8 cellular contexts compared by ENCODE assay signal in the genomic region with DNA sequence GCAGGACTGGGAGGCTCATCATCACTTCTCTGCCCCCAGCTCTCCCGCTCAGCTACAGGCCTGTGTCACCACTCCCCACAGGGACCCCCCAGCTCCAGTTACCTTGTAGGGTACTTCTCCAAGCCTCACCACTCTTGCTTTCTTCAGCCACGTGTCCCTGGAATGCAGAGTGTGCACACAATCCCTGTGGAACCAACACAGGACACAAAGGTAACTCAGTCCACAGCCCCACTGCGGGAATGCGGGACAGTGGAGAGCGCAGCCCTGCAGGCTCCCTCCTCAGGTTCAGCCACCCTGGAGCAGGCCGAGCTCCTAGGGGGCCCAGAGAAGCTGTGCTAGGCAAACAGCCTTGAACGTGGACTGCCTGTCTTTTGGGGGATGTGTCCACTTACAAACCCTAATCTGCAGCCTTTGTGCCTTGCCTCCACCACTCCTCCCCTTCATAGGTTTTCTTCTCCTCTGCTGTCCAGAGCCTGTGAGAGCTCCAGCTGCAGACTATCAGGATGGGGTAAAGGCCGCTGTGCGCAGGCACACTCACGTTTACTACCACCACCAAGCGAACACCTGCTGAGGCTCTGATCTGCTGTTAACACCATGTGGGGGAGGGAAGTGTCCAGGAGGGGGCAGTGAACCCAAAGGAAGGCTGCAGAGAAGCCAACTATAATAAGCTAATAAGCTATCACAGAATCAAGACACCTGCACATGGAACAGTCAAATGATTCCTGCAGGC. TPM values are rescaled to one million over a fixed set of nuclear protein-coding genes. Genes with fewer than 3 reads are reported as not detected.
DNase-seq lines count a peak whose midpoint lies in the region; ATAC-seq and TF ChIP-seq lines count a peak whose summit lies in the region.

No MANE protein-coding gene starts in this region.

- no peaks in the 10 kb centered on the region for H3K23me2 ChIP-seq in H9 (ENCODE audit: insufficient read length, low read depth, low read length, poor library complexity, severe bottlenecking)

- H3K27ac ChIP-seq in CD8-positive, alpha-beta T cell (ENCODE audit: low read depth, low read length), result no peak overlapping the region
- no peak overlapping the region for H3K27ac ChIP-seq in H9 (ENCODE audit: insufficient read length, low read depth, low read length)
- no peak overlapping the region for H3K27ac ChIP-seq in uterus

- no peak overlapping the region for H3K18ac ChIP-seq in H9 (ENCODE audit: insufficient read length, low read depth, low read length)

- H2BK15ac ChIP-seq in H9 (ENCODE audit: low read depth, low read length), result no peak overlapping the region

- H3K14ac ChIP-seq in H9 (ENCODE audit: insufficient read depth, low read length), result no peak overlapping the region

- no peak overlapping the region for H3K4ac ChIP-seq in H9 (ENCODE audit: low read depth, low read length)

- no peak overlapping the region for H4K8ac ChIP-seq in H9 (replicated peaks; ENCODE audit: insufficient read length, low read depth, low read length)

- H2BK20ac ChIP-seq in H9 (ENCODE audit: low read depth, low read length, poor library complexity, severe bottlenecking), result no peak overlapping the region

- WGBS in H9 (ENCODE audit: extremely low coverage, insufficient read length, low lambda C conversion rate), result no CpG with 5 or more reads among the region's 11 CpGs

- H3K4me3 ChIP-seq in CD8-positive, alpha-beta T cell (ENCODE audit: low read depth, low read length), result no peak overlapping the region
- H3K4me3 ChIP-seq in uterus, result no peak overlapping the region

- H2BK120ac ChIP-seq in H9 (ENCODE audit: low read depth, low read length, poor library complexity, severe bottlenecking), result no peak overlapping the region

- no peak overlapping the region for H2BK5ac ChIP-seq in H9 (ENCODE audit: insufficient read length, low read length)

- H3K56ac ChIP-seq in H9 (ENCODE audit: insufficient read length, low read depth, low read length), result no peak overlapping the region

- no peak overlapping the region for H4K5ac ChIP-seq in H9 (ENCODE audit: insufficient read length, low read depth, low read length)

- H2AFZ ChIP-seq in H9 (ENCODE audit: low read length), result no peak overlapping the region

- no peak overlapping the region for H4K91ac ChIP-seq in H9 (ENCODE audit: insufficient read length, low read depth, low read length)

- H3K27ac Mint-ChIP-seq in CD8-positive, alpha-beta T cell, result no peak overlapping the region
- peak overlapping the region in 2 of 3 experiments; percentile 4 to 39; a peak in 3 of 7 replicates for H3K27ac Mint-ChIP-seq in H9
- H3K27ac Mint-ChIP-seq in activated CD8-positive, alpha-beta T cell treated with anti-CD3 and anti-CD28 coated beads for 36 hours, result no peak overlapping the region
- peak overlapping the region; percentile 1 for H3K27ac Mint-ChIP-seq in memory B cell

- peak; percentile 62 for ATAC-seq in CD8-positive, alpha-beta T cell
- peak; percentile 45 for ATAC-seq in activated CD8-positive, alpha-beta T cell treated with anti-CD3 and anti-CD28 coated beads for 36 hours
- ATAC-seq in memory B cell (ENCODE audit: low read depth), result peak; percentile 27
- no peak for ATAC-seq in HG03520 (IDR thresholded peaks at IDR 0.05; ENCODE audit: unreplicated experiment)
- ATAC-seq in GM19463 (IDR thresholded peaks at IDR 0.05; ENCODE audit: unreplicated experiment), result no peak

- H3K36me3 ChIP-seq in CD8-positive, alpha-beta T cell (ENCODE audit: insufficient read depth, low read length), result peaks cover 34% of the 10 kb centered on the region
- no peaks in the 10 kb centered on the region for H3K36me3 ChIP-seq in uterus

- H3K4me2 ChIP-seq in H9 (ENCODE audit: insufficient read depth, insufficient read length, low read length), result no peak overlapping the region

- POLR2A ChIA-PET in CD8-positive, alpha-beta T cell (lab: Charles Lee), result no interaction called here
- POLR2A ChIA-PET in activated CD8-positive, alpha-beta T cell treated with anti-CD3 and anti-CD28 coated beads for 36 hours (lab: Charles Lee), result interaction anchor here (1.5 kb wide), 1 partner anchor 16 kb away, joined by 3 read pairs; no protein-coding TSS in a partner anchor

- no peaks in the 10 kb centered on the region for H3K9me3 ChIP-seq in CD8-positive, alpha-beta T cell (ENCODE audit: low read length)
- H3K9me3 ChIP-seq in H9 (ENCODE audit: control insufficient read depth, low read depth, low read length), result no peaks in the 10 kb centered on the region
- no peaks in the 10 kb centered on the region for H3K9me3 ChIP-seq in uterus

- no peaks in the 10 kb centered on the region for H3K79me2 ChIP-seq in H9 (ENCODE audit: insufficient read depth, low read length)

- no peaks in the 10 kb centered on the region for H3K27me3 ChIP-seq in CD8-positive, alpha-beta T cell (ENCODE audit: insufficient read depth, low read length)
- no peaks in the 10 kb centered on the region for H3K27me3 ChIP-seq in H9 (ENCODE audit: insufficient read depth, low read length)
- H3K27me3 ChIP-seq in uterus, result no peaks in the 10 kb centered on the region

- no peaks in the 10 kb centered on the region for H4K20me1 ChIP-seq in H9 (ENCODE audit: control insufficient read depth, insufficient read depth, insufficient read length)

- CTCF ChIA-PET in CD8-positive, alpha-beta T cell (lab: Charles Lee), result interaction anchor here (0.7 to 1.6 kb wide), 6 partner anchors 10 to 256 kb away, joined by 3 to 4 read pairs (median 3); a partner anchor contains a TSS
- CTCF ChIA-PET in activated CD8-positive, alpha-beta T cell treated with anti-CD3 and anti-CD28 coated beads for 36 hours (lab: Charles Lee), result interaction anchor here (1.0 to 1.9 kb wide), 6 partner anchors 17 to 51 kb away, joined by 3 to 5 read pairs (median 4); a partner anchor contains a TSS

- H3K36me3 Mint-ChIP-seq in CD8-positive, alpha-beta T cell, result peaks cover 87% of the 10 kb centered on the region
- peaks cover 11 to 60% (median 53%) of the 10 kb centered on the region in 3 experiments for H3K36me3 Mint-ChIP-seq in H9 (ENCODE audit: insufficient read depth in 1 of 3, low read depth in 3 of 3)
- H3K36me3 Mint-ChIP-seq in activated CD8-positive, alpha-beta T cell treated with anti-CD3 and anti-CD28 coated beads for 36 hours (ENCODE audit: low read depth), result peaks cover 21% of the 10 kb centered on the region
- peaks cover 26% of the 10 kb centered on the region for H3K36me3 Mint-ChIP-seq in memory B cell

- no peaks in the 10 kb centered on the region for H3K9me3 Mint-ChIP-seq in CD8-positive, alpha-beta T cell
- H3K9me3 Mint-ChIP-seq in H9, result no peaks in the 10 kb centered on the region
- no peaks in the 10 kb centered on the region for H3K9me3 Mint-ChIP-seq in activated CD8-positive, alpha-beta T cell treated with anti-CD3 and anti-CD28 coated beads for 36 hours
- H3K9me3 Mint-ChIP-seq in memory B cell, result no peaks in the 10 kb centered on the region

- H3K79me1 ChIP-seq in H9 (ENCODE audit: insufficient read depth, low read depth, low read length, poor library complexity, severe bottlenecking), result no peaks in the 10 kb centered on the region

- H3T11ph ChIP-seq in H9 (ENCODE audit: low read length), result no peak overlapping the region

- no peaks in the 10 kb centered on the region for H3K27me3 Mint-ChIP-seq in CD8-positive, alpha-beta T cell (ENCODE audit: low read depth)
- H3K27me3 Mint-ChIP-seq in H9 (ENCODE audit: low read depth) (no peaks in the 10 kb centered on the region), memory B cell (no peaks in the 10 kb centered on the region)
- no peaks in the 10 kb centered on the region for H3K27me3 Mint-ChIP-seq in activated CD8-positive, alpha-beta T cell treated with anti-CD3 and anti-CD28 coated beads for 36 hours

- no peak overlapping the region for H3K9ac ChIP-seq in H9 (ENCODE audit: extremely low read depth, insufficient read length, low read length)

- H3K4me3 Mint-ChIP-seq in CD8-positive, alpha-beta T cell, result no peak overlapping the region
- no peak overlapping the region for H3K4me3 Mint-ChIP-seq in H9
- H3K4me3 Mint-ChIP-seq in activated CD8-positive, alpha-beta T cell treated with anti-CD3 and anti-CD28 coated beads for 36 hours, result no peak overlapping the region
- H3K4me3 Mint-ChIP-seq in memory B cell, result no peak overlapping the region

- no peak for TF ChIP-seq POLR2A in uterus (IDR thresholded peaks at IDR 0.05)

- no peak overlapping the region for H3K23ac ChIP-seq in H9 (ENCODE audit: insufficient read length, low read depth, low read length)

- H2BK12ac ChIP-seq in H9 (ENCODE audit: insufficient read length, low read depth, low read length), result no peak overlapping the region

- intact Hi-C loops in CD8-positive, alpha-beta T cell (cut with DNase I, micrococcal nuclease), result no loop called here
- intact Hi-C loops in activated CD8-positive, alpha-beta T cell treated with anti-CD3 and anti-CD28 coated beads for 36 hours (cut with micrococcal nuclease), result no loop called here
- intact Hi-C loops in uterus (cut with DNase I; ENCODE audit: low total_unique reads), result no loop called here

- H3K4me1 ChIP-seq in CD8-positive, alpha-beta T cell (ENCODE audit: insufficient read depth, low read length), result no peaks in the 10 kb centered on the region
- peaks cover 6% of the 10 kb centered on the region; the same call in 1 of the 2 replicates for H3K4me1 ChIP-seq in H9 (ENCODE audit: insufficient read depth, low read length)
- no peaks in the 10 kb centered on the region for H3K4me1 ChIP-seq in uterus

- no peak for TF ChIP-seq CTCF in CD8-positive, alpha-beta T cell (IDR thresholded peaks at IDR 0.05)
- TF ChIP-seq CTCF in H9 (conservative IDR thresholded peaks at IDR 0.05), result peak; percentile 45; the same call in 2 of the 3 replicates
- peak; percentile 27 for TF ChIP-seq CTCF in activated CD8-positive, alpha-beta T cell treated with anti-CD3 and anti-CD28 coated beads for 36 hours (IDR thresholded peaks at IDR 0.05)
- no peak for TF ChIP-seq CTCF in uterus (IDR thresholded peaks at IDR 0.05)

- peaks cover 26% of the 10 kb centered on the region for H3K4me1 Mint-ChIP-seq in CD8-positive, alpha-beta T cell (ENCODE audit: low read depth)
- H3K4me1 Mint-ChIP-seq in H9 (peaks cover 7 to 17% of the 10 kb centered on the region in 2 experiments), memory B cell (peaks cover 5% of the 10 kb centered on the region)
- H3K4me1 Mint-ChIP-seq in activated CD8-positive, alpha-beta T cell treated with anti-CD3 and anti-CD28 coated beads for 36 hours (ENCODE audit: low read depth), result peaks cover 17% of the 10 kb centered on the region

- H2AK5ac ChIP-seq in H9 (ENCODE audit: insufficient read length, low read length), result no peak overlapping the region

- peak in 1 of 7 experiments; percentile 33 for DNase-seq in CD8-positive, alpha-beta T cell
- DNase-seq in H9 (peak; percentile 28), memory B cell (ENCODE audit: low spot score in 2 of 2) (no peak), medulla oblongata (ENCODE audit: extremely low spot score) (no peak), uterus (no peak)
- peak; percentile 35 for DNase-seq in activated CD8-positive, alpha-beta T cell treated with anti-CD3 and anti-CD28 coated beads for 36 hours

RNA-seq across cellular contexts. Expression of a gene that starts 26.0 kb away (rescaled TPM):
- 10 to 100 TPM; 51.5 to 56.5 TPM for total RNA-seq in CD8-positive, alpha-beta T cell
- 25.6 and 30.3 TPM in 2 replicates for total RNA-seq in H9 (2021)
- total RNA-seq in activated CD8-positive, alpha-beta T cell treated with anti-CD3 and anti-CD28 coated beads for 36 hours, result 10 to 100 TPM; 23.5 to 24.8 TPM
- total RNA-seq in uterus, result 10 to 100 TPM; 15.3 to 85.8 (median 48.5) TPM

RNA-seq across cellular contexts. Expression of a gene that starts 26.2 kb away (rescaled TPM):
- total RNA-seq in CD8-positive, alpha-beta T cell, result 1 to 10 TPM; 7.5 to 8.3 TPM
- total RNA-seq in H9 (2021), result 23.5 and 24.4 TPM in 2 replicates
- 10 to 100 TPM; 20.0 to 20.5 TPM for total RNA-seq in activated CD8-positive, alpha-beta T cell treated with anti-CD3 and anti-CD28 coated beads for 36 hours
- total RNA-seq in uterus, result 10 to 100 TPM in 3 of 4 donors, 1 to 10 TPM in 1; 10.0 to 14.1 (median 11.9) TPM

RNA-seq across cellular contexts. Expression of a gene that starts 27.5 kb away (rescaled TPM):
- total RNA-seq in CD8-positive, alpha-beta T cell, result 10 to 100 TPM; 20.1 to 24.3 TPM
- 35.8 and 36.7 TPM in 2 replicates for total RNA-seq in H9 (2021)
- total RNA-seq in activated CD8-positive, alpha-beta T cell treated with anti-CD3 and anti-CD28 coated beads for 36 hours, result 10 to 100 TPM; 19.7 to 20.2 TPM
- total RNA-seq in uterus, result 100 to 1,000 TPM in 2 of 4 donors, 10 to 100 TPM in 2; 93.5 to 114 (median 102) TPM

RNA-seq across cellular contexts. Expression of a gene that starts 27.7 kb away (rescaled TPM):
- 1 to 10 TPM in 1 of 2 experiments, under 1 TPM in 1; 0.71 to 1.7 TPM for total RNA-seq in CD8-positive, alpha-beta T cell
- total RNA-seq in H9 (2021) (13.3 and 13.7 TPM in 2 replicates), uterus (10 to 100 TPM in 1 of 4 donors, 1 to 10 TPM in 3; 6.2 to 12.0 (median 7.8) TPM)
- 10 to 100 TPM; 27.6 to 30.2 TPM for total RNA-seq in activated CD8-positive, alpha-beta T cell treated with anti-CD3 and anti-CD28 coated beads for 36 hours

Comparison
In these comparisons a context has a peak if more than half of its experiments do, and no peak if none do; other contexts are left out.
1. ATAC-seq: peak in CD8-positive, alpha-beta T cell (single experiment), activated CD8-positive, alpha-beta T cell treated with anti-CD3 and anti-CD28 coated beads for 36 hours (single experiment) and memory B cell (single experiment); none in HG03520 (single experiment) and GM19463 (single experiment).
2. DNase-seq: peak in H9 (single experiment) and activated CD8-positive, alpha-beta T cell treated with anti-CD3 and anti-CD28 coated beads for 36 hours (single experiment); none in memory B cell (0 of 2), medulla oblongata (single experiment) and uterus (0 of 2).
3. H3K27ac Mint-ChIP-seq: peak in H9 (2 of 3) and memory B cell (single experiment); none in CD8-positive, alpha-beta T cell (single experiment) and activated CD8-positive, alpha-beta T cell treated with anti-CD3 and anti-CD28 coated beads for 36 hours (single experiment).
4. CTCF ChIP-seq: peak in H9 (single experiment) and activated CD8-positive, alpha-beta T cell treated with anti-CD3 and anti-CD28 coated beads for 36 hours (single experiment); none in CD8-positive, alpha-beta T cell (single experiment) and uterus (0 of 4).